Comparison of ENCODE assay signal across 9 cellular contexts in genomic region chr19:30046522-30046921, GRCh38.
A peak's percentile ranks its signal among the peaks of the same experiment; 100 is the strongest.
DNase-seq lines count a peak whose midpoint lies in the region; ATAC-seq and TF ChIP-seq lines count a peak whose summit lies in the region.
"Had no signal": no experiment of that assay in that cellular context is flagged by ENCODE, and none has a peak within 500 bp of the region (broad histone marks: within the 10 kb centered on the region; RNA-seq: fewer than 3 reads in every experiment).

No MANE protein-coding gene starts in this region.

- TF ChIP-seq CTCF in Caco-2 (IDR thresholded peaks at IDR 0.05; ENCODE audit: insufficient read depth in 1 of 2, low read depth in 1 of 2, low read length in 1 of 2, severe bottlenecking in 1 of 2, unreplicated experiment in 1 of 2): peak; percentile 40 to 49
- peak; percentile 11 for TF ChIP-seq CTCF in fibroblast of the aortic adventitia (IDR thresholded peaks at IDR 0.05; ENCODE audit: insufficient read depth, low read length)
- no peak for TF ChIP-seq CTCF in endothelial cell (IDR thresholded peaks at IDR 0.05; ENCODE audit: unreplicated experiment)

- H3K9me3 Mint-ChIP-seq in Caco-2 (ENCODE audit: unreplicated experiment): no peaks in the 10 kb centered on the region
- H3K9me3 Mint-ChIP-seq in endothelial cell (ENCODE audit: unreplicated experiment): no peaks in the 10 kb centered on the region
- H3K9me3 Mint-ChIP-seq: stimulated activated naive CD8-positive, alpha-beta T cell treated with anti-CD3 and anti-CD28 coated beads, Interleukin-15, Interleukin-2, amounts not matched to agents 100 ng/mL and 50 ng/mL, for 24 hours had no signal

- 54% methylated on average over 4 of the region's 4 CpGs for WGBS in right cardiac atrium

- no peak overlapping the region for H3K4me3 ChIP-seq in Caco-2 (ENCODE audit: low read depth, low read length)
- no peak overlapping the region for H3K4me3 ChIP-seq in fibroblast of the aortic adventitia (ENCODE audit: low read depth, low read length)
- H3K4me3 ChIP-seq in right cardiac atrium (ENCODE audit: low read length): no peak overlapping the region

- no peaks in the 10 kb centered on the region for H3K36me3 ChIP-seq in Caco-2 (ENCODE audit: control insufficient read depth, insufficient read depth, low read length)

- no peaks in the 10 kb centered on the region for H3K9me3 ChIP-seq in Caco-2
- no peaks in the 10 kb centered on the region for H3K9me3 ChIP-seq in right cardiac atrium (ENCODE audit: control insufficient read depth, low read length)

- H3K4me1 ChIP-seq in Caco-2 (no peaks in the 10 kb centered on the region), right cardiac atrium (ENCODE audit: control insufficient read depth, insufficient read depth, low read length) (no peaks in the 10 kb centered on the region)

- no peak overlapping the region for H3K4me3 Mint-ChIP-seq in Caco-2 (ENCODE audit: unreplicated experiment)
- H3K4me3 Mint-ChIP-seq in endothelial cell (ENCODE audit: unreplicated experiment): no peak overlapping the region
- H3K4me3 Mint-ChIP-seq: stimulated activated naive CD8-positive, alpha-beta T cell treated with anti-CD3 and anti-CD28 coated beads, Interleukin-15, Interleukin-2, amounts not matched to agents 100 ng/mL and 50 ng/mL, for 24 hours had no signal

- no TSS peak for BruUV-seq in Caco-2 (replicated peaks; lab: Mats Ljungman, UMichigan)

- no peaks in the 10 kb centered on the region for H3K27me3 ChIP-seq in Caco-2 (replicated peaks; ENCODE audit: control insufficient read depth, insufficient read depth, low read length)
- H3K27me3 ChIP-seq in right cardiac atrium (ENCODE audit: control insufficient read depth, insufficient read depth): no peaks in the 10 kb centered on the region

- DNase-seq in Caco-2 (no peak), NCI-H1436 treated with DMSO at 0.1 percent for 48 hours (lab: John Stamatoyannopoulos, UW) (peak; percentile 17), fibroblast of the aortic adventitia (ENCODE audit: low read depth) (no peak), right cardiac atrium (no peak), endothelial cell (ENCODE audit: low spot score) (no peak)
- no peak for DNase-seq in effector CD8-positive, alpha-beta T cell (lab: John Stamatoyannopoulos, UW)

- H3K27me3 Mint-ChIP-seq in Caco-2 (ENCODE audit: insufficient read depth, unreplicated experiment) (no peaks in the 10 kb centered on the region), endothelial cell (ENCODE audit: unreplicated experiment) (peaks cover 5% of the 10 kb centered on the region)
- H3K27me3 Mint-ChIP-seq: stimulated activated naive CD8-positive, alpha-beta T cell treated with anti-CD3 and anti-CD28 coated beads, Interleukin-15, Interleukin-2, amounts not matched to agents 100 ng/mL and 50 ng/mL, for 24 hours had no signal

- H3K4me1 Mint-ChIP-seq in Caco-2 (ENCODE audit: low read depth, unreplicated experiment) (no peaks in the 10 kb centered on the region), endothelial cell (ENCODE audit: unreplicated experiment) (peaks cover 2% of the 10 kb centered on the region)

- H3K36me3 Mint-ChIP-seq in Caco-2 (ENCODE audit: insufficient read depth, unreplicated experiment): no peaks in the 10 kb centered on the region
- peaks cover 2% of the 10 kb centered on the region for H3K36me3 Mint-ChIP-seq in endothelial cell (ENCODE audit: low read depth, unreplicated experiment)

- H3K27ac Mint-ChIP-seq in Caco-2 (ENCODE audit: unreplicated experiment) (no peak overlapping the region), endothelial cell (ENCODE audit: unreplicated experiment) (no peak overlapping the region)
- H3K27ac Mint-ChIP-seq: stimulated activated naive CD8-positive, alpha-beta T cell treated with anti-CD3 and anti-CD28 coated beads, Interleukin-15, Interleukin-2, amounts not matched to agents 100 ng/mL and 50 ng/mL, for 24 hours had no signal

- POLR2A ChIA-PET in Caco-2 (lab: Charles Lee): no interaction called here

- peak; percentile 77 for ATAC-seq in GM19467 (IDR thresholded peaks at IDR 0.05; ENCODE audit: unreplicated experiment)
- no peak for ATAC-seq in right cardiac atrium

- H3K27ac ChIP-seq in temporal lobe (ENCODE audit: low read depth, low read length) (peak overlapping the region; percentile 85), right cardiac atrium (ENCODE audit: low read length) (no peak overlapping the region)

- intact Hi-C loops in Caco-2 (cut with micrococcal nuclease; ENCODE audit: unreplicated experiment) (no loop called here), right cardiac atrium (cut with DNase I) (no loop called here)

- CTCF ChIA-PET in Caco-2 (lab: Charles Lee): no interaction called here
